In genomic region chr2:158714420-158714819, GRCh38 we compare ENCODE assay signal across 30 cellular contexts.
"Had no signal": no experiment of that assay in that cellular context is flagged by ENCODE, and none has a peak within 500 bp of the region (broad histone marks: within the 10 kb centered on the region; RNA-seq: fewer than 3 reads in every experiment).

No MANE protein-coding gene starts in this region.

- H3K4me1 ChIP-seq: psoas muscle, right lobe of liver had no signal

- H3K4me3 Mint-ChIP-seq: endodermal cell; naive thymus-derived CD4-positive, alpha-beta T cell; nephron; neural progenitor cell; stimulated activated naive CD8-positive, alpha-beta T cell treated with anti-CD3 and anti-CD28 coated beads, Interleukin-15, amount 100 ng/mL, for 72 hours; type B pancreatic cell had no signal

- H3K4me2 ChIP-seq: neural progenitor cell, smooth muscle cell had no signal

- H3K9ac ChIP-seq: neural progenitor cell had no signal

- H3K27me3 ChIP-seq: dorsolateral prefrontal cortex, esophagus squamous epithelium, left lung, neural progenitor cell, ovary, right lobe of liver, tibial artery had no signal

- H3K9me3 ChIP-seq: ovary, psoas muscle, right lobe of liver had no signal

- H3K27me3 Mint-ChIP-seq: type B pancreatic cell had no signal

- H2AFZ ChIP-seq: neural progenitor cell had no signal

- H3K4me3 ChIP-seq: dorsolateral prefrontal cortex, esophagus squamous epithelium, left lung, neural progenitor cell, ovary, psoas muscle, right lobe of liver, smooth muscle cell, tibial artery had no signal

- H3K27ac ChIP-seq: dorsolateral prefrontal cortex, esophagus squamous epithelium, neural progenitor cell, ovary, tibial artery had no signal

- ATAC-seq: left lung; naive thymus-derived CD4-positive, alpha-beta T cell; psoas muscle; right lobe of liver; stimulated activated naive CD8-positive, alpha-beta T cell treated with anti-CD3 and anti-CD28 coated beads, Interleukin-15, amount 100 ng/mL, for 72 hours had no signal

- H3K36me3 Mint-ChIP-seq: neural progenitor cell had no signal

- DNase-seq: central memory CD4-positive, alpha-beta T cell; dorsolateral prefrontal cortex; effector CD8-positive, alpha-beta T cell; endodermal cell; esophagus squamous epithelium; foreskin melanocyte; glutamatergic neuron; hypothalamus; kidney; left lung; mammary epithelial cell; mesendoderm; midbrain; naive thymus-derived CD4-positive, alpha-beta T cell; nucleus accumbens; ovary; posterior cingulate gyrus; psoas muscle; right lobe of liver; stimulated activated CD4-positive, alpha-beta T cell treated with anti-CD3 and anti-CD28 coated beads, Interleukin-12 subunit alpha, Interleukin-12 subunit beta, amount 100 ng/mL, for 4 hours; stimulated activated CD4-positive, alpha-beta T cell treated with anti-CD3 and anti-CD28 coated beads, Interleukin-1b, Interleukin-23, amount 100 ng/mL, for 48 hours; stimulated activated CD4-positive, alpha-beta T cell treated with anti-CD3 and anti-CD28 coated beads, Interleukin-4, amount 100 ng/mL, for 1 hour; stimulated activated CD8-positive, alpha-beta memory T cell treated with anti-CD3 and anti-CD28 coated beads, Interleukin-4, amount 100 ng/mL, for 48 hours; stimulated activated naive CD4-positive, alpha-beta T cell; stimulated activated naive CD8-positive, alpha-beta T cell treated with anti-CD3 and anti-CD28 coated beads, Interleukin-15, amount 100 ng/mL, for 72 hours; tibial artery had no signal

- H3K36me3 ChIP-seq: esophagus squamous epithelium, left lung, ovary, right lobe of liver, tibial artery had no signal

- H3K4me1 Mint-ChIP-seq: naive thymus-derived CD4-positive, alpha-beta T cell; stimulated activated naive CD8-positive, alpha-beta T cell treated with anti-CD3 and anti-CD28 coated beads, Interleukin-15, amount 100 ng/mL, for 72 hours had no signal

- H3K27ac Mint-ChIP-seq: endodermal cell; naive thymus-derived CD4-positive, alpha-beta T cell; nephron; neural progenitor cell; stimulated activated naive CD8-positive, alpha-beta T cell treated with anti-CD3 and anti-CD28 coated beads, Interleukin-15, amount 100 ng/mL, for 72 hours; type B pancreatic cell had no signal
